ENCODE assay signal across 17 cellular contexts in the genomic region with DNA sequence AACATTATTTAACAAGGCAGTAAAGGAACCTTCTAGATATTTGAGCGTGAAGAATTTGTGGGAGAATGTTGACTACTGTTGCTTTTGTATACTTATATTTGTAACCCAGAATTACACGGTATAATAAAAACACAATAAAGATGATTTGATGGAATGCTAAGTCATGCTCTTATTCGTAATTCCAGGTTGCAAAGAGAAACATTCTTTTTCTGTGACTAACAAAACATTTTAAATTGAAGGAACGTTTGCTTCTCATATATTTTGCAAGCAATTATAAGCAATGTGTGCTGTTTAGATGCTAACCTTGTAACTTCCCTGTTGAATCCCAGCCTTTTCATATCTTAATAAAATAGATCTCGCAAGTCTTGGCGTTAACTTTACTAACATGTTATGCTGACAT.
DNase-seq lines count a peak whose midpoint lies in the region; ATAC-seq and TF ChIP-seq lines count a peak whose summit lies in the region.
"Had no signal": no experiment of that assay in that cellular context is flagged by ENCODE, and none has a peak within 500 bp of the region (broad histone marks: within the 10 kb centered on the region; RNA-seq: fewer than 3 reads in every experiment).

No MANE protein-coding gene starts in this region.

- ATAC-seq in GM21367 (IDR thresholded peaks at IDR 0.05; ENCODE audit: unreplicated experiment) (no peak), GM18861 (IDR thresholded peaks at IDR 0.05; ENCODE audit: unreplicated experiment) (no peak)
- ATAC-seq in naive thymus-derived CD8-positive, alpha-beta T cell = no peak
- ATAC-seq: lower lobe of right lung; stimulated activated naive B cell treated with anti-CD40 and anti-IgM and Interleukin-4, amounts not matched to agents 10 μg/mL and 1 μg/mL and 100 μg/mL, for 72 hours; upper lobe of right lung had no signal

- H3K36me3 Mint-ChIP-seq in HFFc6 (ENCODE audit: low read depth) (peaks cover 42% of the 10 kb centered on the region), Calu3 (ENCODE audit: insufficient read depth, unreplicated experiment) (peaks cover 8% of the 10 kb centered on the region)
- peaks cover 11 to 79% (median 31%) of the 10 kb centered on the region in 3 donors for H3K36me3 Mint-ChIP-seq in naive thymus-derived CD8-positive, alpha-beta T cell

- CTCF ChIA-PET in A673 (lab: Charles Lee) (no interaction called here), Calu3 (lab: Charles Lee) (no interaction called here)

- POLR2A ChIA-PET in A673 (lab: Charles Lee; ENCODE audit: low non-redundant PET) = no interaction called here
- POLR2A ChIA-PET in naive thymus-derived CD8-positive, alpha-beta T cell (lab: Charles Lee) = no interaction called here

- H3K27me3 ChIP-seq in A673 (replicated peaks; ENCODE audit: insufficient read depth, low read depth, low read length, poor library complexity) (no peaks in the 10 kb centered on the region), iPS-18a (ENCODE audit: control insufficient read depth, insufficient read depth, low read length) (no peaks in the 10 kb centered on the region)
- H3K27me3 ChIP-seq: upper lobe of right lung had no signal

- in situ Hi-C loops in astrocyte of the spinal cord (cut with HindIII; ENCODE audit: low sequenced_read_pairs) = no loop called here

- peaks cover 80% of the 10 kb centered on the region for H3K36me3 ChIP-seq in A673 (ENCODE audit: insufficient read depth, low read length, poor library complexity, severe bottlenecking)
- peaks cover 21% of the 10 kb centered on the region for H3K36me3 ChIP-seq in iPS-18a (ENCODE audit: control insufficient read depth, low read depth, low read length)

- peak overlapping the region; percentile 11 for H3K9ac ChIP-seq in iPS-18a (ENCODE audit: low read length)

- BruUV-seq in A673 (replicated peaks; lab: Mats Ljungman, UMichigan) (no TSS peak), Calu3 (replicated peaks; lab: Mats Ljungman, UMichigan) (no TSS peak)

- no peak for DNase-seq in A673 (ENCODE audit: low spot score)
- peak; percentile 64 for DNase-seq in HFFc6
- DNase-seq in astrocyte of the spinal cord (ENCODE audit: low read depth, low spot score) = peak; percentile 58
- no peak for DNase-seq in Calu3
- no peak for DNase-seq in naive thymus-derived CD8-positive, alpha-beta T cell
- DNase-seq: ACHN; activated naive CD4-positive, alpha-beta T cell treated with Interleukin-2 at 50 U/mL for 16 hours; lower lobe of right lung; NCI-H187; NCI-H510A; stimulated activated naive B cell treated with anti-CD40 and anti-IgM and Interleukin-4, amounts not matched to agents 10 μg/mL and 1 μg/mL and 100 μg/mL, for 72 hours; upper lobe of right lung had no signal

- H3K4me1 Mint-ChIP-seq in HFFc6 (ENCODE audit: low read depth) (peaks cover 36% of the 10 kb centered on the region), Calu3 (ENCODE audit: low read depth, unreplicated experiment) (no peaks in the 10 kb centered on the region)
- H3K4me1 Mint-ChIP-seq in naive thymus-derived CD8-positive, alpha-beta T cell = peaks cover 0 to 5% (median 0%) of the 10 kb centered on the region in 4 donors

- intact Hi-C loops in A673 (cut with micrococcal nuclease; ENCODE audit: unreplicated experiment) = no loop called here
- intact Hi-C loops in Calu3 (cut with micrococcal nuclease; ENCODE audit: unreplicated experiment) = no loop called here

- peak overlapping the region; percentile 27 for H3K4me3 Mint-ChIP-seq in HFFc6
- H3K4me3 Mint-ChIP-seq in Calu3 (ENCODE audit: low read depth, unreplicated experiment) = no peak overlapping the region
- no peak overlapping the region for H3K4me3 Mint-ChIP-seq in naive thymus-derived CD8-positive, alpha-beta T cell
- H3K4me3 Mint-ChIP-seq: neural crest cell; stimulated activated naive B cell treated with anti-CD40 and anti-IgM and Interleukin-4, amounts not matched to agents 10 μg/mL and 1 μg/mL and 100 μg/mL, for 72 hours had no signal

- TF ChIP-seq CTCF in A673 (conservative IDR thresholded peaks at IDR 0.05; ENCODE audit: low read depth, low read length) (no peak), HFFc6 (IDR thresholded peaks at IDR 0.05) (no peak), astrocyte of the spinal cord (IDR thresholded peaks at IDR 0.05; ENCODE audit: low read depth, low read length) (no peak), Calu3 (IDR thresholded peaks at IDR 0.05; ENCODE audit: unreplicated experiment) (no peak)

- H3K27ac ChIP-seq in A673 (ENCODE audit: low read depth, low read length, poor library complexity, severe bottlenecking) (peak overlapping the region; percentile 43), iPS-18a (ENCODE audit: low read length) (no peak overlapping the region)
- H3K27ac ChIP-seq: HL-60, lower lobe of right lung, upper lobe of right lung had no signal

- H3K27me3 Mint-ChIP-seq in HFFc6 (ENCODE audit: insufficient read depth) = no peaks in the 10 kb centered on the region; the same call in 1 of the 2 replicates
- H3K27me3 Mint-ChIP-seq in Calu3 (ENCODE audit: unreplicated experiment) = no peaks in the 10 kb centered on the region
- H3K27me3 Mint-ChIP-seq in naive thymus-derived CD8-positive, alpha-beta T cell = no peaks in the 10 kb centered on the region
- H3K27me3 Mint-ChIP-seq: stimulated activated naive B cell treated with anti-CD40 and anti-IgM and Interleukin-4, amounts not matched to agents 10 μg/mL and 1 μg/mL and 100 μg/mL, for 72 hours had no signal

- peaks cover 34% of the 10 kb centered on the region for H3K4me1 ChIP-seq in A673 (ENCODE audit: insufficient read depth, low read length, poor library complexity, severe bottlenecking)
- H3K4me1 ChIP-seq in iPS-18a (ENCODE audit: control insufficient read depth, low read depth, low read length) = peaks cover 27% of the 10 kb centered on the region
- H3K4me1 ChIP-seq: lower lobe of right lung, upper lobe of right lung had no signal

- no peaks in the 10 kb centered on the region for H3K9me3 ChIP-seq in A673 (ENCODE audit: low read depth, low read length, poor library complexity, severe bottlenecking)
- H3K9me3 ChIP-seq in iPS-18a (ENCODE audit: control insufficient read depth, low read depth, low read length) = no peaks in the 10 kb centered on the region
- H3K9me3 ChIP-seq: lower lobe of right lung, upper lobe of right lung had no signal

- H3K9me3 Mint-ChIP-seq in HFFc6 (peaks cover 9% of the 10 kb centered on the region), Calu3 (ENCODE audit: low read depth, unreplicated experiment) (no peaks in the 10 kb centered on the region)
- H3K9me3 Mint-ChIP-seq in naive thymus-derived CD8-positive, alpha-beta T cell = no peaks in the 10 kb centered on the region
- H3K9me3 Mint-ChIP-seq: neural crest cell; stimulated activated naive B cell treated with anti-CD40 and anti-IgM and Interleukin-4, amounts not matched to agents 10 μg/mL and 1 μg/mL and 100 μg/mL, for 72 hours had no signal

- H3K4me3 ChIP-seq in A673 (ENCODE audit: low read depth, low read length, poor library complexity, severe bottlenecking) (no peak overlapping the region), astrocyte of the spinal cord (ENCODE audit: low read depth, low read length) (no peak overlapping the region), iPS-18a (ENCODE audit: low read length) (no peak overlapping the region)
- H3K4me3 ChIP-seq: lower lobe of right lung, upper lobe of right lung had no signal

- H3K27ac Mint-ChIP-seq in HFFc6 = peak overlapping the region; percentile 75
- no peak overlapping the region for H3K27ac Mint-ChIP-seq in Calu3 (ENCODE audit: unreplicated experiment)
- H3K27ac Mint-ChIP-seq in naive thymus-derived CD8-positive, alpha-beta T cell = peak overlapping the region in 1 of 10 donors; percentile 50
- H3K27ac Mint-ChIP-seq: stimulated activated naive B cell treated with anti-CD40 and anti-IgM and Interleukin-4, amounts not matched to agents 10 μg/mL and 1 μg/mL and 100 μg/mL, for 72 hours had no signal

Comparison
In these comparisons a context has a peak if more than half of its experiments do, and no peak if none do; other contexts are left out.
1. DNase-seq: peak in HFFc6 (single experiment) and astrocyte of the spinal cord (single experiment); none in A673 (single experiment), Calu3 (single experiment) and naive thymus-derived CD8-positive, alpha-beta T cell (0 of 10).